Comparison of ENCODE assay signal across 8 cellular contexts in the genomic region with DNA sequence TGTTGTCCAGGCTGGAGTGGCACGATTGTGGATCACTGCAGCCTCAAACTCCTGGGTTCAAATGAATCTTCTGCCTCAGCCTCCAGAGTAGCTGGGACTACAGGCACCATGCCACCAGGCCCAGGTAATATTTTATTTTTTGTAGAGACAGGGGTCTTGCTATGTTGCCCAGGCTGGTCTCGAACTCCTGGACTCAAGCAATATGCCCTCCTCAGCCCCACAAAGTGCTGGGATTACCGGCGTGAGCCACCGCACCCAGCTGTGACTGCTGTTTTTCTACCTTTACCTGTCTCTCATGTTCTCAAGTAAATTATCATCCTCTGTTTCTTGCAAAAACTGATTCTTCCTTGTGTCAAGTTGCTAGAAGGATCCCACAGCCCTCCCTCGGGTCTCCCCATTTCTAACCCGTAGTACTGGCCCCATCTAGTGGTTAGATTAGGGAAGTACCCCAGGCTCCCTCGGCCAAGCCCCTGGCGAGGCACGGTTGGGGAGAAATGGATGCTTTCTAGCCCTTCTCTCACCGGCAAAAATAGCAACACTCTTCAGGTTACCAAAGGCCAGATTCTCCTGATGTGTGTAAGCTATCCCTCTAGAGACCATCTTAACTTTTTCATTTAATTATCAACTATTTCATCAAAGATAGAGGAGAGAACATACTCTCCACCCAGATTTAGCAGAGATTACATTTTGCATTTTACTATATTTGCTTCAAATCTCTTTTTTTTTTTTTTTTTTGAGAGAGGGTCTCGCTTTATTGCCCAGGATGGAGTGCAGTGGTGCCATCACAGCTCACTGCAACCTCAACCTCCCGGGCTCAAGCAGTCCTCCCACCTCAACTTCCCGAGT. TPM values are rescaled to one million over a fixed set of nuclear protein-coding genes. Genes with fewer than 3 reads are reported as not detected.
A peak's percentile ranks its signal among the peaks of the same experiment; 100 is the strongest.
DNase-seq lines count a peak whose midpoint lies in the region; ATAC-seq and TF ChIP-seq lines count a peak whose summit lies in the region.

No MANE protein-coding gene starts in this region.

- H3K36me3 ChIP-seq in OCI-LY3 (replicated peaks; ENCODE audit: low read depth, low read length), result no peaks in the 10 kb centered on the region

- H3K79me2 ChIP-seq in OCI-LY3 (ENCODE audit: low read length), result no peaks in the 10 kb centered on the region

- no peak overlapping the region for H3K9ac ChIP-seq in OCI-LY3 (ENCODE audit: low read length)

- no peaks in the 10 kb centered on the region for H3K9me3 Mint-ChIP-seq in naive thymus-derived CD8-positive, alpha-beta T cell
- H3K9me3 Mint-ChIP-seq in stimulated activated effector memory CD8-positive, alpha-beta T cell treated with anti-CD3 and anti-CD28 coated beads, Interleukin-12 subunit alpha, Interleukin-12 subunit beta, amount 100 ng/mL, for 72 hours, result no peaks in the 10 kb centered on the region

- no peaks in the 10 kb centered on the region for H3K36me3 Mint-ChIP-seq in naive thymus-derived CD8-positive, alpha-beta T cell
- no peaks in the 10 kb centered on the region for H3K36me3 Mint-ChIP-seq in stimulated activated effector memory CD8-positive, alpha-beta T cell treated with anti-CD3 and anti-CD28 coated beads, Interleukin-12 subunit alpha, Interleukin-12 subunit beta, amount 100 ng/mL, for 72 hours

- POLR2A ChIA-PET in naive thymus-derived CD8-positive, alpha-beta T cell (lab: Charles Lee), result interaction anchor here (0.7 to 1.0 kb wide), 3 partner anchors 46 to 181 kb away, joined by 3 to 8 read pairs (median 6); no protein-coding TSS in a partner anchor

- H3K9me3 ChIP-seq in OCI-LY3 (ENCODE audit: insufficient read depth, low read length), result no peaks in the 10 kb centered on the region

- ATAC-seq in esophagus mucosa (peak; percentile 90), GM19035 (IDR thresholded peaks at IDR 0.05; ENCODE audit: unreplicated experiment) (no peak)
- peak; percentile 97 to 100 for ATAC-seq in naive thymus-derived CD8-positive, alpha-beta T cell
- peak; percentile 95 for ATAC-seq in stimulated activated effector memory CD8-positive, alpha-beta T cell treated with anti-CD3 and anti-CD28 coated beads, Interleukin-12 subunit alpha, Interleukin-12 subunit beta, amount 100 ng/mL, for 72 hours

- H3K27me3 ChIP-seq in OCI-LY3 (ENCODE audit: low read depth, low read length), result peaks cover 7% of the 10 kb centered on the region; the same call in 1 of the 2 replicates

- no peak overlapping the region for H3K27ac ChIP-seq in OCI-LY3 (ENCODE audit: low read length)

- no peak overlapping the region for H2AFZ ChIP-seq in OCI-LY3 (ENCODE audit: low read depth, low read length)

- peak overlapping the region; percentile 8; the same call in 1 of the 2 replicates for H3K4me2 ChIP-seq in OCI-LY3 (ENCODE audit: low read length)

- H3K4me3 Mint-ChIP-seq in naive thymus-derived CD8-positive, alpha-beta T cell, result no peak overlapping the region
- no peak overlapping the region for H3K4me3 Mint-ChIP-seq in stimulated activated effector memory CD8-positive, alpha-beta T cell treated with anti-CD3 and anti-CD28 coated beads, Interleukin-12 subunit alpha, Interleukin-12 subunit beta, amount 100 ng/mL, for 72 hours

- H4K20me1 ChIP-seq in OCI-LY3 (ENCODE audit: insufficient read depth, low read length), result no peaks in the 10 kb centered on the region

- peak overlapping the region in 2 of 10 donors; percentile 5 to 28 for H3K27ac Mint-ChIP-seq in naive thymus-derived CD8-positive, alpha-beta T cell
- no peak overlapping the region for H3K27ac Mint-ChIP-seq in stimulated activated effector memory CD8-positive, alpha-beta T cell treated with anti-CD3 and anti-CD28 coated beads, Interleukin-12 subunit alpha, Interleukin-12 subunit beta, amount 100 ng/mL, for 72 hours

- TF ChIP-seq CTCF in OCI-LY3 (IDR thresholded peaks at IDR 0.05; ENCODE audit: low read depth, low read length), result peak; percentile 87

- H3K4me1 Mint-ChIP-seq in naive thymus-derived CD8-positive, alpha-beta T cell, result peaks cover 3 to 7% (median 4%) of the 10 kb centered on the region in 4 donors
- H3K4me1 Mint-ChIP-seq in stimulated activated effector memory CD8-positive, alpha-beta T cell treated with anti-CD3 and anti-CD28 coated beads, Interleukin-12 subunit alpha, Interleukin-12 subunit beta, amount 100 ng/mL, for 72 hours, result peaks cover 6% of the 10 kb centered on the region

- no peaks in the 10 kb centered on the region for H3K4me1 ChIP-seq in OCI-LY3 (ENCODE audit: low read length)

- no peak overlapping the region for H3K4me3 ChIP-seq in OCI-LY3 (ENCODE audit: low read length)

- peak; percentile 49 for DNase-seq in COR-L47 (lab: John Stamatoyannopoulos, UW)
- peak; percentile 52 for DNase-seq in HS-27A (ENCODE audit: low read depth)
- DNase-seq in activated CD8-positive, alpha-beta memory T cell treated with anti-CD3 and anti-CD28 coated beads, Interleukin-2, amount 50 U/mL, for 48 hours, result peak; percentile 84
- DNase-seq in naive thymus-derived CD8-positive, alpha-beta T cell, result peak; percentile 40 to 84 (median 76)
- DNase-seq in stimulated activated effector memory CD8-positive, alpha-beta T cell treated with anti-CD3 and anti-CD28 coated beads, Interleukin-12 subunit alpha, Interleukin-12 subunit beta, amount 100 ng/mL, for 72 hours (ENCODE audit: low spot score in 2 of 2), result peak; percentile 70 to 87

- H3K27me3 Mint-ChIP-seq in naive thymus-derived CD8-positive, alpha-beta T cell, result peaks cover 0 to 11% (median 5%) of the 10 kb centered on the region in 5 donors

RNA-seq across cellular contexts. Expression of a gene that starts 19.2 kb away (rescaled TPM):
- total RNA-seq in esophagus mucosa, result 11.7 TPM
- 10 to 100 TPM; 27.1 to 27.8 TPM for total RNA-seq in naive thymus-derived CD8-positive, alpha-beta T cell
- 10 to 100 TPM; 12.3 to 20.2 (median 13.3) TPM for polyA plus RNA-seq in naive thymus-derived CD8-positive, alpha-beta T cell

RNA-seq across cellular contexts. Expression of a gene that starts 30.9 kb away (rescaled TPM):
- total RNA-seq in esophagus mucosa, result 9.1 TPM
- not detected for total RNA-seq in naive thymus-derived CD8-positive, alpha-beta T cell
- under 1 TPM in 1 of 3 donors, not detected in 2; 0.16 TPM for polyA plus RNA-seq in naive thymus-derived CD8-positive, alpha-beta T cell

RNA-seq across cellular contexts. Expression of a gene that starts 40.2 kb away (rescaled TPM):
- 15.5 TPM for total RNA-seq in esophagus mucosa
- 10 to 100 TPM; 33.4 to 34.3 TPM for total RNA-seq in naive thymus-derived CD8-positive, alpha-beta T cell
- 10 to 100 TPM; 42.6 to 55.0 (median 47.1) TPM for polyA plus RNA-seq in naive thymus-derived CD8-positive, alpha-beta T cell

RNA-seq across cellular contexts. Expression of a gene that starts 51.3 kb away (rescaled TPM):
- 25.1 TPM for total RNA-seq in esophagus mucosa
- 100 to 1,000 TPM in 1 of 2 experiments, 10 to 100 TPM in 1; 98.7 to 104 TPM for total RNA-seq in naive thymus-derived CD8-positive, alpha-beta T cell
- 100 to 1,000 TPM; 191 to 242 (median 222) TPM for polyA plus RNA-seq in naive thymus-derived CD8-positive, alpha-beta T cell

RNA-seq across cellular contexts. Expression of a gene that starts 51.5 kb away (rescaled TPM):
- total RNA-seq in esophagus mucosa, result 12.8 TPM
- 100 to 1,000 TPM; 117 to 124 TPM for total RNA-seq in naive thymus-derived CD8-positive, alpha-beta T cell
- polyA plus RNA-seq in naive thymus-derived CD8-positive, alpha-beta T cell, result 10 to 100 TPM; 37.1 to 76.4 (median 49.4) TPM

Comparison
In these comparisons a context has a peak if more than half of its experiments do, and no peak if none do; other contexts are left out.
1. RNA of a gene that starts 30.9 kb away (total RNA-seq): 9.1 TPM in esophagus mucosa (single experiment); not detected in naive thymus-derived CD8-positive, alpha-beta T cell; every median in the first group is over 10 times any median in the second.
2. Peak in every context shown above with its lines, with median percentiles within 50 percentile points of each other: DNase-seq.